Comparison of ENCODE assay signal across 10 cellular contexts in genomic region chr9:133702798-133703570, GRCh38. TPM values are rescaled to one million over a fixed set of nuclear protein-coding genes. Genes with fewer than 3 reads are reported as not detected.
A peak's percentile ranks its signal among the peaks of the same experiment; 100 is the strongest.
DNase-seq lines count a peak whose midpoint lies in the region; ATAC-seq and TF ChIP-seq lines count a peak whose summit lies in the region.
"Had no signal": no experiment of that assay in that cellular context is flagged by ENCODE, and none has a peak within 500 bp of the region (broad histone marks: within the 10 kb centered on the region; RNA-seq: fewer than 3 reads in every experiment).

No MANE protein-coding gene starts in this region.

- H3K4me3 ChIP-seq in astrocyte of the spinal cord (ENCODE audit: low read depth, low read length) (peak overlapping the region; percentile 12), mesendoderm (ENCODE audit: low read length) (no peak overlapping the region), upper lobe of left lung (peak overlapping the region in 3 of 4 donors; percentile 3 to 30 (median 17))
- H3K4me3 ChIP-seq: psoas muscle had no signal

- no peaks in the 10 kb centered on the region for H3K27me3 ChIP-seq in mesendoderm (ENCODE audit: insufficient read depth, low read length, poor library complexity)
- H3K27me3 ChIP-seq in upper lobe of left lung = no peaks in the 10 kb centered on the region
- no peaks in the 10 kb centered on the region for H3K27me3 ChIP-seq in H9 (ENCODE audit: insufficient read depth, low read length)

- peaks cover under 1% of the 10 kb centered on the region for H3K23me2 ChIP-seq in H9 (ENCODE audit: insufficient read length, low read depth, low read length, poor library complexity, severe bottlenecking)

- H2BK12ac ChIP-seq in H9 (ENCODE audit: insufficient read length, low read depth, low read length) = no peak overlapping the region

- H2AFZ ChIP-seq in H9 (ENCODE audit: low read length) = no peak overlapping the region

- peak overlapping the region; percentile 49 for H3K4me2 ChIP-seq in mesendoderm (ENCODE audit: low read length)
- H3K4me2 ChIP-seq in H9 (ENCODE audit: insufficient read depth, insufficient read length, low read length) = no peak overlapping the region

- H3K79me2 ChIP-seq in mesendoderm (ENCODE audit: control insufficient read depth, insufficient read depth, low read length) (no peaks in the 10 kb centered on the region), H9 (ENCODE audit: insufficient read depth, low read length) (no peaks in the 10 kb centered on the region)

- TF ChIP-seq POLR2A in upper lobe of left lung (IDR thresholded peaks at IDR 0.05) = no peak

- no peak for ATAC-seq in upper lobe of left lung (ENCODE audit: low FRiP score in 2 of 2)
- no peak for ATAC-seq in HG02840 (IDR thresholded peaks at IDR 0.05; ENCODE audit: low FRiP score, unreplicated experiment)
- no peak for ATAC-seq in GM21423 (IDR thresholded peaks at IDR 0.05; ENCODE audit: unreplicated experiment)

- H3K4me1 Mint-ChIP-seq in activated naive CD4-positive, alpha-beta T cell treated with anti-CD3 and anti-CD28 coated beads for 36 hours (ENCODE audit: low read depth) = peaks cover 47% of the 10 kb centered on the region
- peaks cover 2 to 20% of the 10 kb centered on the region in 2 experiments for H3K4me1 Mint-ChIP-seq in H9

- H4K8ac ChIP-seq in mesendoderm (ENCODE audit: low read depth, low read length) (no peak overlapping the region), H9 (replicated peaks; ENCODE audit: insufficient read length, low read depth, low read length) (no peak overlapping the region)

- TF ChIP-seq CTCF in astrocyte of the spinal cord (IDR thresholded peaks at IDR 0.05; ENCODE audit: low read depth, low read length) (no peak), upper lobe of left lung (IDR thresholded peaks at IDR 0.05) (no peak), H9 (conservative IDR thresholded peaks at IDR 0.05) (no peak)

- H3K23ac ChIP-seq in mesendoderm (ENCODE audit: low read length) = no peak overlapping the region
- H3K23ac ChIP-seq in H9 (ENCODE audit: insufficient read length, low read depth, low read length) = no peak overlapping the region

- H2BK5ac ChIP-seq in mesendoderm (ENCODE audit: low read length) (no peak overlapping the region), H9 (ENCODE audit: insufficient read length, low read length) (no peak overlapping the region)

- H3K36me3 Mint-ChIP-seq in activated naive CD4-positive, alpha-beta T cell treated with anti-CD3 and anti-CD28 coated beads for 36 hours (ENCODE audit: low read depth) = peaks cover 2% of the 10 kb centered on the region
- peaks cover 0 to 2% (median 0%) of the 10 kb centered on the region in 3 experiments; a peak in 1 of 7 replicates for H3K36me3 Mint-ChIP-seq in H9 (ENCODE audit: insufficient read depth in 1 of 3, low read depth in 3 of 3)

- H2BK15ac ChIP-seq in mesendoderm (replicated peaks; ENCODE audit: low read depth) = no peak overlapping the region
- H2BK15ac ChIP-seq in H9 (ENCODE audit: low read depth, low read length) = no peak overlapping the region

- peaks cover 2% of the 10 kb centered on the region for H3K9me3 Mint-ChIP-seq in activated naive CD4-positive, alpha-beta T cell treated with anti-CD3 and anti-CD28 coated beads for 36 hours
- H3K9me3 Mint-ChIP-seq in H9 = no peaks in the 10 kb centered on the region

- in situ Hi-C loops in astrocyte of the spinal cord (cut with HindIII; ENCODE audit: low sequenced_read_pairs) = no loop called here

- H3K9me3 ChIP-seq in upper lobe of left lung (no peaks in the 10 kb centered on the region), H9 (ENCODE audit: control insufficient read depth, low read depth, low read length) (no peaks in the 10 kb centered on the region)
- H3K9me3 ChIP-seq: psoas muscle had no signal

- WGBS in mesendoderm (ENCODE audit: extremely low coverage, insufficient coverage, low lambda C conversion rate) = no CpG with 5 or more reads among the region's 39 CpGs
- 47 to 50% methylated on average over 13 to 37 of the region's 39 CpGs for WGBS in upper lobe of left lung, 2 donors
- WGBS in H9 (ENCODE audit: extremely low coverage, insufficient read length, low lambda C conversion rate) = no CpG with 5 or more reads among the region's 39 CpGs

- DNase-seq in activated naive CD4-positive, alpha-beta T cell treated with anti-CD3 and anti-CD28 coated beads for 36 hours = no peak
- no peak for DNase-seq in activated naive CD4-positive, alpha-beta T cell treated with Interleukin-2 at 50 U/mL for 16 hours
- DNase-seq in astrocyte of the spinal cord (ENCODE audit: low read depth, low spot score) (no peak), mesendoderm (peak; percentile 43), upper lobe of left lung (peak in 1 of 2 donors; percentile 79), H9 (no peak)
- DNase-seq: foreskin fibroblast had no signal

- CTCF ChIA-PET in activated naive CD4-positive, alpha-beta T cell treated with anti-CD3 and anti-CD28 coated beads for 36 hours (lab: Charles Lee) = interaction anchor here (1.0 to 3.3 kb wide), 2 partner anchors 24 to 40 kb away, joined by 3 to 15 read pairs; no protein-coding TSS in a partner anchor

- H3K4me3 Mint-ChIP-seq in activated naive CD4-positive, alpha-beta T cell treated with anti-CD3 and anti-CD28 coated beads for 36 hours = peak overlapping the region; percentile 88
- peak overlapping the region in 1 of 2 experiments; percentile 55; a peak in 1 of 5 replicates for H3K4me3 Mint-ChIP-seq in H9

- H3K36me3 ChIP-seq in mesendoderm (ENCODE audit: control insufficient read depth, insufficient read depth, low read length) (no peaks in the 10 kb centered on the region), upper lobe of left lung (no peaks in the 10 kb centered on the region)

- TF ChIP-seq EP300 in upper lobe of left lung (IDR thresholded peaks at IDR 0.05) = no peak

- no peak overlapping the region for H3T11ph ChIP-seq in H9 (ENCODE audit: low read length)

- H3K4ac ChIP-seq in mesendoderm (ENCODE audit: low read depth, low read length) (no peak overlapping the region), H9 (ENCODE audit: low read depth, low read length) (no peak overlapping the region)

- no peak overlapping the region; the same call in none of the 2 replicates for H3K14ac ChIP-seq in H9 (ENCODE audit: insufficient read depth, low read length)

- H3K9ac ChIP-seq in mesendoderm (ENCODE audit: low read length) = peak overlapping the region; percentile 62
- no peak overlapping the region for H3K9ac ChIP-seq in H9 (ENCODE audit: extremely low read depth, insufficient read length, low read length)

- no peak overlapping the region for H2AK5ac ChIP-seq in mesendoderm (ENCODE audit: low read length)
- no peak overlapping the region for H2AK5ac ChIP-seq in H9 (ENCODE audit: insufficient read length, low read length)

- no peaks in the 10 kb centered on the region for H3K79me1 ChIP-seq in mesendoderm (ENCODE audit: low read length)
- no peaks in the 10 kb centered on the region for H3K79me1 ChIP-seq in H9 (ENCODE audit: insufficient read depth, low read depth, low read length, poor library complexity, severe bottlenecking)

- H3K27ac Mint-ChIP-seq in activated naive CD4-positive, alpha-beta T cell treated with anti-CD3 and anti-CD28 coated beads for 36 hours = peak overlapping the region; percentile 98
- H3K27ac Mint-ChIP-seq in H9 = no peak overlapping the region

- H4K5ac ChIP-seq in mesendoderm (ENCODE audit: low read length) (no peak overlapping the region), H9 (ENCODE audit: insufficient read length, low read depth, low read length) (no peak overlapping the region)

- peak overlapping the region; percentile 90 for H3K56ac ChIP-seq in mesendoderm (ENCODE audit: low read length)
- H3K56ac ChIP-seq in H9 (ENCODE audit: insufficient read length, low read depth, low read length) = no peak overlapping the region

- H3K27ac ChIP-seq in mesendoderm (ENCODE audit: low read depth, low read length) (no peak overlapping the region), upper lobe of left lung (peak overlapping the region; percentile 4 to 73 (median 45)), H9 (ENCODE audit: insufficient read length, low read depth, low read length) (no peak overlapping the region)
- H3K27ac ChIP-seq: psoas muscle had no signal

- peak overlapping the region; percentile 12 for H3K18ac ChIP-seq in mesendoderm (ENCODE audit: low read length)
- no peak overlapping the region for H3K18ac ChIP-seq in H9 (ENCODE audit: insufficient read length, low read depth, low read length)

- no peaks in the 10 kb centered on the region for H3K27me3 Mint-ChIP-seq in activated naive CD4-positive, alpha-beta T cell treated with anti-CD3 and anti-CD28 coated beads for 36 hours (ENCODE audit: low read depth)
- no peaks in the 10 kb centered on the region for H3K27me3 Mint-ChIP-seq in H9 (ENCODE audit: low read depth)

- no peak overlapping the region for H2BK20ac ChIP-seq in H9 (ENCODE audit: low read depth, low read length, poor library complexity, severe bottlenecking)

- intact Hi-C loops in activated naive CD4-positive, alpha-beta T cell treated with anti-CD3 and anti-CD28 coated beads for 36 hours (cut with micrococcal nuclease) = loop anchor here (1.0 to 10.0 kb wide), 3 partner anchors 20 to 692 kb away; no protein-coding TSS in a partner anchor

- H4K91ac ChIP-seq in H9 (ENCODE audit: insufficient read length, low read depth, low read length) = no peak overlapping the region

- no peaks in the 10 kb centered on the region for H4K20me1 ChIP-seq in H9 (ENCODE audit: control insufficient read depth, insufficient read depth, insufficient read length)

- H3K4me1 ChIP-seq in mesendoderm (ENCODE audit: control insufficient read depth, low read depth, low read length) (peaks cover 4% of the 10 kb centered on the region), upper lobe of left lung (peaks cover 16 to 31% (median 20%) of the 10 kb centered on the region in 4 donors), H9 (ENCODE audit: insufficient read depth, low read length) (no peaks in the 10 kb centered on the region)
- H3K4me1 ChIP-seq: psoas muscle had no signal

- H2BK120ac ChIP-seq in mesendoderm (ENCODE audit: low read depth, low read length) (no peak overlapping the region), H9 (ENCODE audit: low read depth, low read length, poor library complexity, severe bottlenecking) (no peak overlapping the region)

RNA-seq across cellular contexts. Expression of gene SARDH, which starts 35.2 kb away (rescaled TPM):
- total RNA-seq in activated naive CD4-positive, alpha-beta T cell treated with anti-CD3 and anti-CD28 coated beads for 36 hours = 1 to 10 TPM; 7.7 TPM
- polyA plus RNA-seq in mesendoderm (2013, experiment 1 of 2) = 2.8 TPM
- 2.7 TPM for polyA plus RNA-seq in mesendoderm (2013, experiment 2 of 2)
- 10 to 100 TPM in 2 of 6 donors, 1 to 10 TPM in 3, under 1 TPM in 1; 0.79 to 37.7 (median 4.2) TPM for total RNA-seq in upper lobe of left lung
- total RNA-seq in H9 (2021) = 5.3 TPM in 2 replicates

Comparison
In these comparisons a context has a peak if more than half of its experiments do, and no peak if none do; other contexts are left out.
1. H3K27ac ChIP-seq: peak in upper lobe of left lung (4 of 4); none in mesendoderm (single experiment) and H9 (single experiment).